1 cellular context compared by ENCODE assay signal in the genomic region with DNA sequence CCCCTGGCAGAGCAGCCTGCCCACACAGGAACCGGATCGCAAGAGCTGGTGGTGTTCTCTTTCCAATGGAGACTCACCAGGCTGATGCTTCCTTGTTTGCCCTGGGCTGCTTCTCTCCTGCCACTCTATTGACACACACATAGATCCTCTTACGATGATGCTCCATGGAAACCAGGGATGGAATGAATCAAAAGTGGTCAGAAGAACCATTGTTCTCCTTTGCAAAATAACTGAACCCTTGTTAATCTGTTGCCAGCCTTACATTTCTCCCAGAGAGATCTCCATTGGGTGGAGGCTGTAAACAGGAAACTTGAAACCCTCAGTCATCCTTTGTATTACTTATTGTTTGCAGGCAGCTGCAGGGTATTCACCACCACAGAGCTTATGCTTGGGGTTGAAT.
TF ChIP-seq lines count a peak whose summit lies in the region.

No MANE protein-coding gene starts in this region.

TF ChIP-seq in H1, 55 proteins besides CTCF, POLR2A, EP300 and RAD21:
- TF ChIP-seq KDM5A (IDR thresholded peaks at IDR 0.05; ENCODE audit: low read length) = no peak
- TF ChIP-seq EGR1 (IDR thresholded peaks at IDR 0.05; ENCODE audit: borderline replicate concordance, low read depth, low read length) = no peak
- TF ChIP-seq CTBP2 (IDR thresholded peaks at IDR 0.05; ENCODE audit: borderline replicate concordance, insufficient read depth, insufficient read length, low read length) = no peak
- no peak for TF ChIP-seq RBBP5 (IDR thresholded peaks at IDR 0.05; ENCODE audit: borderline replicate concordance, low read depth, low read length)
